In genomic region chr1:16207318-16208269, GRCh38 we compare ENCODE assay signal across 7 cellular contexts. TPM values are rescaled to one million over a fixed set of nuclear protein-coding genes. Genes with fewer than 3 reads are reported as not detected.
A peak's percentile ranks its signal among the peaks of the same experiment; 100 is the strongest.
DNase-seq lines count a peak whose midpoint lies in the region; ATAC-seq and TF ChIP-seq lines count a peak whose summit lies in the region.

No MANE protein-coding gene starts in this region.

- TF ChIP-seq CTCF in HCT116 (IDR thresholded peaks at IDR 0.05 in 2 of 3, conservative IDR thresholded peaks at IDR 0.05 in 1 of 3; ENCODE audit: borderline replicate concordance in 1 of 3, insufficient read depth in 1 of 3, low read depth in 2 of 3, low read length in 2 of 3) (no peak), WTC11 (IDR thresholded peaks at IDR 0.05) (no peak)

- peak overlapping the region; percentile 88 to 93 for H3K4me3 ChIP-seq in HCT116 (replicated peaks in 1 of 2; ENCODE audit: low read depth in 1 of 2, low read length in 2 of 2)
- peak overlapping the region; percentile 29; the same call in 1 of the 2 replicates for H3K4me3 ChIP-seq in iPS DF 6.9 (ENCODE audit: low read length)

- H3K27ac ChIP-seq in HCT116 (ENCODE audit: low read depth, low read length) = peak overlapping the region; percentile 91
- H3K27ac ChIP-seq in iPS DF 6.9 (ENCODE audit: low read length) = no peak overlapping the region

- peak overlapping the region; percentile 98 for H3K27ac Mint-ChIP-seq in WTC11
- H3K27ac Mint-ChIP-seq in stimulated activated naive B cell treated with anti-CD40 and anti-IgM and Interleukin-4, amounts not matched to agents 10 μg/mL and 1 μg/mL and 100 μg/mL, for 72 hours = peak overlapping the region; percentile 93

- RAD21 ChIA-PET in HCT116 (lab: Charles Lee; ENCODE audit: low non-redundant PET in 1 of 2, low total read pairs in 2 of 2, uncharacterized antibody in 2 of 2, unreplicated experiment in 2 of 2) = interaction anchor here (0.7 to 1.1 kb wide), 4 partner anchors 9 to 125 kb away, joined by 3 to 5 read pairs (median 4); partner anchors contain the start of gene CPLANE2 (in 1 of the 2)

- no peaks in the 10 kb centered on the region for H4K20me1 ChIP-seq in HCT116 (ENCODE audit: insufficient read depth)

- intact Hi-C loops in HCT116 (cut with micrococcal nuclease) = loop anchor here (2.0 kb wide), 1 partner anchor 29 kb away; the partner anchor contains the start of gene CPLANE2

- H3K9me2 ChIP-seq in HCT116 (ENCODE audit: insufficient read depth) = no peaks in the 10 kb centered on the region

- peaks cover 39% of the 10 kb centered on the region for H3K4me1 Mint-ChIP-seq in WTC11
- peaks cover 7 to 14% of the 10 kb centered on the region in 2 donors for H3K4me1 Mint-ChIP-seq in stimulated activated naive B cell treated with anti-CD40 and anti-IgM and Interleukin-4, amounts not matched to agents 10 μg/mL and 1 μg/mL and 100 μg/mL, for 72 hours

- no CpG with 5 or more reads among the region's 51 CpGs for WGBS in iPS DF 6.9 (ENCODE audit: insufficient coverage, insufficient read length)

- peaks cover 6 to 22% of the 10 kb centered on the region in 2 experiments; a peak in 1 of 4 replicates for H3K36me3 ChIP-seq in HCT116 (ENCODE audit: control insufficient read depth in 1 of 2, insufficient read depth in 2 of 2, low read length in 2 of 2)
- H3K36me3 ChIP-seq in iPS DF 6.9 (ENCODE audit: control insufficient read depth, insufficient read depth, low read length) = peaks cover 8% of the 10 kb centered on the region

- H3K4me1 ChIP-seq in HCT116 (ENCODE audit: control insufficient read depth in 1 of 2, insufficient read depth in 2 of 2, low read length in 2 of 2) (peaks cover 32 to 62% of the 10 kb centered on the region in 2 experiments), iPS DF 6.9 (ENCODE audit: control insufficient read depth, insufficient read depth, low read length) (peaks cover 17% of the 10 kb centered on the region)

- CTCF ChIA-PET in HCT116 (lab: Charles Lee) = interaction anchor here (0.6 to 1.6 kb wide), 6 partner anchors 10 to 156 kb away, joined by 3 to 6 read pairs (median 4); no protein-coding TSS in a partner anchor
- CTCF ChIA-PET in WTC11 (lab: Charles Lee) = interaction anchor here (0.8 to 3.5 kb wide), 6 partner anchors 10 to 156 kb away, joined by 3 to 25 read pairs (median 4); no protein-coding TSS in a partner anchor

- H3K9me3 ChIP-seq in HCT116 (ENCODE audit: control insufficient read depth in 1 of 2, insufficient read depth in 1 of 2, low read depth in 1 of 2, low read length in 2 of 2) = no peaks in the 10 kb centered on the region
- no peaks in the 10 kb centered on the region for H3K9me3 ChIP-seq in iPS DF 6.9 (ENCODE audit: control insufficient read depth, insufficient read depth, low read length)

- H3K4me3 Mint-ChIP-seq in WTC11 = peak overlapping the region; percentile 89
- peak overlapping the region; percentile 82 to 88 for H3K4me3 Mint-ChIP-seq in stimulated activated naive B cell treated with anti-CD40 and anti-IgM and Interleukin-4, amounts not matched to agents 10 μg/mL and 1 μg/mL and 100 μg/mL, for 72 hours

- POLR2A ChIA-PET in HCT116 (lab: Charles Lee) (interaction anchor here (0.6 to 3.4 kb wide), 12 partner anchors 9 to 700 kb away, joined by 3 to 34 read pairs (median 4); partner anchors contain the start of genes EPHA2 and FBXO42), WTC11 (lab: Charles Lee) (interaction anchor here (0.6 to 3.3 kb wide), 6 partner anchors 8 to 148 kb away, joined by 3 to 13 read pairs (median 3); partner anchors contain the start of gene FBXO42)

- peaks cover 9% of the 10 kb centered on the region; the same call in 1 of the 2 replicates for H3K79me2 ChIP-seq in HCT116 (ENCODE audit: insufficient read depth, low read length)

- no peak for TF ChIP-seq RAD21 in HCT116 (IDR thresholded peaks at IDR 0.05; ENCODE audit: low read depth)

- H3K27me3 ChIP-seq in HCT116 (ENCODE audit: insufficient read depth, low read length) (no peaks in the 10 kb centered on the region), iPS DF 6.9 (ENCODE audit: control insufficient read depth, insufficient read depth, low read length) (no peaks in the 10 kb centered on the region)

- peak overlapping the region; percentile 9 for H2AFZ ChIP-seq in HCT116 (ENCODE audit: low read depth, low read length, poor library complexity, severe bottlenecking)

- H3K36me3 Mint-ChIP-seq in WTC11 = peaks cover 22% of the 10 kb centered on the region
- peaks cover 9 to 12% of the 10 kb centered on the region in 2 donors for H3K36me3 Mint-ChIP-seq in stimulated activated naive B cell treated with anti-CD40 and anti-IgM and Interleukin-4, amounts not matched to agents 10 μg/mL and 1 μg/mL and 100 μg/mL, for 72 hours

- ATAC-seq in HCT116 (peak; percentile 53), WTC11 (no peak), GM19324 (IDR thresholded peaks at IDR 0.05; ENCODE audit: low FRiP score, unreplicated experiment) (no peak), GM19452 (IDR thresholded peaks at IDR 0.05; ENCODE audit: unreplicated experiment) (no peak)
- ATAC-seq in stimulated activated naive B cell treated with anti-CD40 and anti-IgM and Interleukin-4, amounts not matched to agents 10 μg/mL and 1 μg/mL and 100 μg/mL, for 72 hours (replicated peaks) = no peak

- no peaks in the 10 kb centered on the region for H3K9me3 Mint-ChIP-seq in WTC11
- no peaks in the 10 kb centered on the region for H3K9me3 Mint-ChIP-seq in stimulated activated naive B cell treated with anti-CD40 and anti-IgM and Interleukin-4, amounts not matched to agents 10 μg/mL and 1 μg/mL and 100 μg/mL, for 72 hours

- peak; percentile 24 for TF ChIP-seq POLR2A in HCT116 (IDR thresholded peaks at IDR 0.05; ENCODE audit: borderline replicate concordance, extremely low read depth, insufficient read depth, insufficient read length)

- DNase-seq in HCT116 (ENCODE audit: low read depth, low spot score) = no peak
- peak; percentile 43 for DNase-seq in WTC11 (ENCODE audit: low spot score)
- no peak for DNase-seq in iPS DF 6.9 (ENCODE audit: low read depth, low spot score)
- DNase-seq in stimulated activated naive B cell treated with anti-CD40 and anti-IgM and Interleukin-4, amounts not matched to agents 10 μg/mL and 1 μg/mL and 100 μg/mL, for 72 hours = no peak
- no peak for DNase-seq in NCI-H2196 (lab: John Stamatoyannopoulos, UW; ENCODE audit: unreplicated experiment)

- peak overlapping the region; percentile 90 for H3K9ac ChIP-seq in HCT116 (ENCODE audit: low read length)

- no peaks in the 10 kb centered on the region for H3K27me3 Mint-ChIP-seq in WTC11 (ENCODE audit: low read depth)
- no peaks in the 10 kb centered on the region for H3K27me3 Mint-ChIP-seq in stimulated activated naive B cell treated with anti-CD40 and anti-IgM and Interleukin-4, amounts not matched to agents 10 μg/mL and 1 μg/mL and 100 μg/mL, for 72 hours

- BruUV-seq in HCT116 (replicated peaks; lab: Mats Ljungman, UMichigan) = TSS peak; percentile 80

- H3K4me2 ChIP-seq in HCT116 (ENCODE audit: low read length) = peak overlapping the region; percentile 95

TF ChIP-seq in HCT116, 20 proteins besides CTCF, POLR2A, EP300 and RAD21:
- TF ChIP-seq SP1 (IDR thresholded peaks at IDR 0.05; ENCODE audit: low read depth) (no peak), POLR2AphosphoS5 (IDR thresholded peaks at IDR 0.05; ENCODE audit: low read depth, low read length) (peak; percentile 65), ZFX (IDR thresholded peaks at IDR 0.05) (peak; percentile 67), YY1 (IDR thresholded peaks at IDR 0.05; ENCODE audit: extremely low read depth, insufficient replicate concordance, low read depth, low read length) (peak; percentile 57)

TF ChIP-seq in WTC11, 78 proteins besides CTCF, POLR2A, EP300 and RAD21:
- TF ChIP-seq TCF7 (CRISPR knock-in tag; IDR thresholded peaks at IDR 0.05; ENCODE audit: low read depth) (no peak), RELA (CRISPR knock-in tag; IDR thresholded peaks at IDR 0.05; ENCODE audit: borderline replicate concordance) (0 out of 2 replicates have a peak, but pooled peaks have one; percentile 38)
TF ChIP-seq in WTC11: peak in this region for 1.

RNA-seq across cellular contexts. Expression of gene ARHGEF19, which starts 4.9 kb away (rescaled TPM):
- total RNA-seq in HCT116 (2021; ENCODE audit: unreplicated experiment) (59.7 TPM), WTC11 (2021) (51.1 to 53.1 TPM (median 52.9 TPM) in 3 replicates)
- 47.5 and 50.2 TPM in 2 replicates for polyA plus RNA-seq in HCT116 (2012)

RNA-seq across cellular contexts. Expression of gene CPLANE2, which starts 29.4 kb away (rescaled TPM):
- total RNA-seq in HCT116 (2021; ENCODE audit: unreplicated experiment) (8.1 TPM), WTC11 (2021) (3.9 to 5.0 TPM (median 4.9 TPM) in 3 replicates)
- polyA plus RNA-seq in HCT116 (2012) = 8.3 and 8.7 TPM in 2 replicates

RNA-seq across cellular contexts. Expression of gene EPHA2, which starts 51.7 kb away (rescaled TPM):
- total RNA-seq in HCT116 (2021; ENCODE audit: unreplicated experiment) (164 TPM), WTC11 (2021) (31.4 to 44.4 TPM (median 31.7 TPM) in 3 replicates)
- polyA plus RNA-seq in HCT116 (2012) = 167 and 209 TPM in 2 replicates
